In genomic region chr11:95556342-95557151, GRCh38 we compare ENCODE assay signal across 10 cellular contexts.
DNase-seq lines count a peak whose midpoint lies in the region; ATAC-seq lines count a peak whose summit lies in the region.
"Had no signal": no experiment of that assay in that cellular context is flagged by ENCODE, and none has a peak within 500 bp of the region (broad histone marks: within the 10 kb centered on the region; RNA-seq: fewer than 3 reads in every experiment).

No MANE protein-coding gene starts in this region.

- H3K27ac Mint-ChIP-seq in activated T-helper 1 cell treated with anti-CD3 and anti-CD28 coated beads, Interleukin-12 subunit alpha, Interleukin-12 subunit beta, Interleukin-2, Interleukin-4 antibody, amounts not matched to agents 30 ng/mL and 10 ng/mL and 1 ng/mL, durations not matched to agents 14 hours and 24 hours and 36 hours = peak overlapping the region; percentile 86

- H3K4me3 Mint-ChIP-seq in activated T-helper 1 cell treated with anti-CD3 and anti-CD28 coated beads, Interleukin-12 subunit alpha, Interleukin-12 subunit beta, Interleukin-2, Interleukin-4 antibody, amounts not matched to agents 30 ng/mL and 10 ng/mL and 1 ng/mL, durations not matched to agents 14 hours and 24 hours and 36 hours = peak overlapping the region; percentile 38

- peaks cover 0 to 5% of the 10 kb centered on the region in 2 donors for H3K4me1 ChIP-seq in neuronal stem cell (ENCODE audit: control insufficient read depth in 2 of 2, insufficient read depth in 1 of 2, low read depth in 1 of 2, low read length in 2 of 2)
- no peaks in the 10 kb centered on the region for H3K4me1 ChIP-seq in effector memory CD4-positive, alpha-beta T cell (ENCODE audit: control insufficient read depth, insufficient read depth, low read length, poor library complexity, severe bottlenecking)

- H2BK5ac ChIP-seq in neuronal stem cell (ENCODE audit: low read length) = no peak overlapping the region

- no peak overlapping the region for H2AK5ac ChIP-seq in neuronal stem cell (ENCODE audit: low read depth, low read length)

- intact Hi-C loops in activated T-helper 1 cell treated with anti-CD3 and anti-CD28 coated beads, Interleukin-12 subunit alpha, Interleukin-12 subunit beta, Interleukin-2, Interleukin-4 antibody, amounts not matched to agents 30 ng/mL and 10 ng/mL and 1 ng/mL, durations not matched to agents 14 hours and 24 hours and 36 hours (cut with micrococcal nuclease) = loop anchor here (1.0 to 5.0 kb wide), 19 partner anchors 8 to 474 kb away; partner anchors contain the start of gene SESN3

- peaks cover 0 to 16% (median 0%) of the 10 kb centered on the region in 3 experiments for H3K27me3 ChIP-seq in neuronal stem cell (ENCODE audit: control insufficient read depth in 3 of 3, insufficient read depth in 3 of 3, low read depth in 1 of 3, low read length in 3 of 3)
- no peaks in the 10 kb centered on the region for H3K27me3 ChIP-seq in effector memory CD4-positive, alpha-beta T cell (replicated peaks; ENCODE audit: control insufficient read depth, insufficient read depth, low read length, poor library complexity, severe bottlenecking)

- ATAC-seq in HG02938 (IDR thresholded peaks at IDR 0.05; ENCODE audit: unreplicated experiment) = peak; percentile 79

- H3K9ac ChIP-seq in neuronal stem cell (ENCODE audit: low read depth, low read length, poor library complexity) = no peak overlapping the region

- no peak overlapping the region for H3K4ac ChIP-seq in neuronal stem cell (ENCODE audit: low read length)

- no peak overlapping the region for H3K14ac ChIP-seq in neuronal stem cell (ENCODE audit: low read length)

- no peak overlapping the region for H2BK15ac ChIP-seq in neuronal stem cell (ENCODE audit: low read length)

- no peak overlapping the region for H2BK120ac ChIP-seq in neuronal stem cell (ENCODE audit: low read depth, low read length)

- H3K9me3 Mint-ChIP-seq in activated T-helper 1 cell treated with anti-CD3 and anti-CD28 coated beads, Interleukin-12 subunit alpha, Interleukin-12 subunit beta, Interleukin-2, Interleukin-4 antibody, amounts not matched to agents 30 ng/mL and 10 ng/mL and 1 ng/mL, durations not matched to agents 14 hours and 24 hours and 36 hours = peaks cover 11% of the 10 kb centered on the region

- H3K27ac ChIP-seq in neuronal stem cell (replicated peaks; ENCODE audit: low read length) = peak overlapping the region; percentile 83
- H3K27ac ChIP-seq in effector memory CD4-positive, alpha-beta T cell (ENCODE audit: insufficient read depth, low read length, poor library complexity, severe bottlenecking) = no peak overlapping the region
- H3K27ac ChIP-seq: C4-2B had no signal

- H3K4me3 ChIP-seq in neuronal stem cell (ENCODE audit: low read length in 2 of 2) = no peak overlapping the region
- H3K4me3 ChIP-seq in effector memory CD4-positive, alpha-beta T cell (ENCODE audit: insufficient read depth, low read depth, low read length, poor library complexity, severe bottlenecking) = no peak overlapping the region
- H3K4me3 ChIP-seq: skin epidermis had no signal

- H3K4me1 Mint-ChIP-seq in activated T-helper 1 cell treated with anti-CD3 and anti-CD28 coated beads, Interleukin-12 subunit alpha, Interleukin-12 subunit beta, Interleukin-2, Interleukin-4 antibody, amounts not matched to agents 30 ng/mL and 10 ng/mL and 1 ng/mL, durations not matched to agents 14 hours and 24 hours and 36 hours (ENCODE audit: low read depth) = peaks cover 55% of the 10 kb centered on the region

- H4K8ac ChIP-seq in neuronal stem cell (ENCODE audit: low read depth, low read length) = no peak overlapping the region

- H4K91ac ChIP-seq in neuronal stem cell (ENCODE audit: low read depth, low read length, poor library complexity) = no peak overlapping the region

- H3K79me1 ChIP-seq in neuronal stem cell (ENCODE audit: low read depth, low read length) = no peaks in the 10 kb centered on the region

- no peaks in the 10 kb centered on the region for H3K36me3 ChIP-seq in neuronal stem cell (replicated peaks in 1 of 2; ENCODE audit: control insufficient read depth in 2 of 2, insufficient read depth in 2 of 2, low read length in 2 of 2)
- no peaks in the 10 kb centered on the region for H3K36me3 ChIP-seq in effector memory CD4-positive, alpha-beta T cell (ENCODE audit: control insufficient read depth, insufficient read depth, low read length)

- no peak overlapping the region for H3K23ac ChIP-seq in neuronal stem cell (ENCODE audit: low read depth, low read length, poor library complexity)

- H2BK12ac ChIP-seq in neuronal stem cell (ENCODE audit: low read length) = no peak overlapping the region

- H3K4me2 ChIP-seq in neuronal stem cell (ENCODE audit: insufficient read depth, low read length, poor library complexity, severe bottlenecking) = no peak overlapping the region

- WGBS in neuronal stem cell (ENCODE audit: extremely low coverage in 2 of 2, insufficient read length in 2 of 2, insufficient replicate concordance in 1 of 2), 2 donors = no CpG with 5 or more reads among the region's 5 CpGs

- DNase-seq in activated CD4-positive, alpha-beta T cell treated with anti-CD3 and anti-CD28 coated beads, Interleukin-2, amount 50 U/mL, for 24 hours (ENCODE audit: low read depth in 1 of 2, low spot score in 1 of 2) = peak; percentile 13 to 19
- no peak for DNase-seq in activated CD4-positive, alpha-beta T cell treated with anti-CD3 and anti-CD28 coated beads, Interleukin-2, amount 50 U/mL, for 4 hours
- DNase-seq in activated T-helper 1 cell treated with anti-CD3 and anti-CD28 coated beads, Interleukin-12 subunit alpha, Interleukin-12 subunit beta, Interleukin-2, Interleukin-4 antibody, amounts not matched to agents 30 ng/mL and 10 ng/mL and 1 ng/mL, durations not matched to agents 14 hours and 24 hours and 36 hours (ENCODE audit: low spot score) = peak; percentile 6
- peak; percentile 42 for DNase-seq in neuronal stem cell (ENCODE audit: low spot score)
- DNase-seq in effector memory CD4-positive, alpha-beta T cell = no peak
- no peak for DNase-seq in NCI-H748 treated with DMSO at 0.1 percent for 48 hours (lab: John Stamatoyannopoulos, UW)
- DNase-seq in dermis blood vessel endothelial cell = no peak

- H3K9me3 ChIP-seq in neuronal stem cell (replicated peaks in 1 of 2; ENCODE audit: control insufficient read depth in 2 of 2, insufficient read depth in 1 of 2, low read depth in 1 of 2, low read length in 2 of 2) = no peaks in the 10 kb centered on the region
- H3K9me3 ChIP-seq in effector memory CD4-positive, alpha-beta T cell (ENCODE audit: control insufficient read depth, low read length) = no peaks in the 10 kb centered on the region

- no peak overlapping the region for H3K18ac ChIP-seq in neuronal stem cell (ENCODE audit: low read length)

- H2AFZ ChIP-seq in neuronal stem cell (ENCODE audit: low read length) = no peak overlapping the region

- H3K27me3 Mint-ChIP-seq in activated T-helper 1 cell treated with anti-CD3 and anti-CD28 coated beads, Interleukin-12 subunit alpha, Interleukin-12 subunit beta, Interleukin-2, Interleukin-4 antibody, amounts not matched to agents 30 ng/mL and 10 ng/mL and 1 ng/mL, durations not matched to agents 14 hours and 24 hours and 36 hours (ENCODE audit: insufficient read depth) = no peaks in the 10 kb centered on the region

- H3K36me3 Mint-ChIP-seq in activated T-helper 1 cell treated with anti-CD3 and anti-CD28 coated beads, Interleukin-12 subunit alpha, Interleukin-12 subunit beta, Interleukin-2, Interleukin-4 antibody, amounts not matched to agents 30 ng/mL and 10 ng/mL and 1 ng/mL, durations not matched to agents 14 hours and 24 hours and 36 hours (ENCODE audit: low read depth) = peaks cover 9% of the 10 kb centered on the region

Comparison
In these comparisons a context has a peak if more than half of its experiments do, and no peak if none do; other contexts are left out.
1. DNase-seq: peak in activated CD4-positive, alpha-beta T cell treated with anti-CD3 and anti-CD28 coated beads, Interleukin-2, amount 50 U/mL, for 24 hours (2 of 2), activated T-helper 1 cell treated with anti-CD3 and anti-CD28 coated beads, Interleukin-12 subunit alpha, Interleukin-12 subunit beta, Interleukin-2, Interleukin-4 antibody, amounts not matched to agents 30 ng/mL and 10 ng/mL and 1 ng/mL, durations not matched to agents 14 hours and 24 hours and 36 hours (single experiment) and neuronal stem cell (single experiment); none in activated CD4-positive, alpha-beta T cell treated with anti-CD3 and anti-CD28 coated beads, Interleukin-2, amount 50 U/mL, for 4 hours (0 of 2), effector memory CD4-positive, alpha-beta T cell (0 of 3), NCI-H748 treated with DMSO at 0.1 percent for 48 hours (single experiment) and dermis blood vessel endothelial cell (single experiment).